Comparison of ENCODE assay signal across 1 cellular context in genomic region chr17:81552244-81553017, GRCh38.
TF ChIP-seq lines count a peak whose summit lies in the region.

FAAP100 (minus strand) TSS chr17:81552353; CDS start chr17:81552330, 23 bp downstream.

TF ChIP-seq in HepG2, 621 proteins besides CTCF, POLR2A, EP300 and RAD21 (continued from another document and continues in another):
- TF ChIP-seq KMT2B (CRISPR knock-in tag; IDR thresholded peaks at IDR 0.05) = peak; percentile 16; the same call in 1 of the 2 replicates
- no peak; the same call in 1 of the 2 replicates for TF ChIP-seq SOX5 (CRISPR knock-in tag; IDR thresholded peaks at IDR 0.05; ENCODE audit: borderline replicate concordance)
- no peak for TF ChIP-seq ADNP (CRISPR knock-in tag; IDR thresholded peaks at IDR 0.05)
- TF ChIP-seq ZNF280D (CRISPR knock-in tag; IDR thresholded peaks at IDR 0.05) = no peak
- 0 out of 2 replicates have a peak, but pooled peaks have one; percentile 25 for TF ChIP-seq USF2 (IDR thresholded peaks at IDR 0.05; ENCODE audit: low read depth, low read length)
- TF ChIP-seq USF2 (CRISPR knock-in tag; IDR thresholded peaks at IDR 0.05; ENCODE audit: borderline replicate concordance) = peak; percentile 75
- TF ChIP-seq GATAD1 (CRISPR knock-in tag; IDR thresholded peaks at IDR 0.05) = peak; percentile 91
- peak; percentile 59; the same call in 1 of the 2 replicates for TF ChIP-seq KDM4B (CRISPR knock-in tag; IDR thresholded peaks at IDR 0.05)
- TF ChIP-seq ZSCAN29 (CRISPR knock-in tag; conservative IDR thresholded peaks at IDR 0.05) = no peak; the same call in 1 of the 2 replicates
- TF ChIP-seq MEIS1 (CRISPR knock-in tag; IDR thresholded peaks at IDR 0.05; ENCODE audit: borderline replicate concordance) = peak; percentile 85
- no peak for TF ChIP-seq ZNF615 (CRISPR knock-in tag; IDR thresholded peaks at IDR 0.05; ENCODE audit: borderline replicate concordance)
- TF ChIP-seq ZGPAT (CRISPR knock-in tag; IDR thresholded peaks at IDR 0.05) = peak; percentile 80
- no peak for TF ChIP-seq ARNTL (CRISPR knock-in tag; IDR thresholded peaks at IDR 0.05)
- TF ChIP-seq SPEN (CRISPR knock-in tag; IDR thresholded peaks at IDR 0.05; ENCODE audit: low read depth) = peak; percentile 97
- TF ChIP-seq JUNB (CRISPR knock-in tag; IDR thresholded peaks at IDR 0.05; ENCODE audit: borderline replicate concordance) = no peak
- 0 out of 2 replicates have a peak, but pooled peaks have one; percentile 20 for TF ChIP-seq NFYB (CRISPR knock-in tag; IDR thresholded peaks at IDR 0.05)
- no peak for TF ChIP-seq HNRNPL (IDR thresholded peaks at IDR 0.05; ENCODE audit: low read depth, low read length)
- TF ChIP-seq JDP2 (CRISPR knock-in tag; IDR thresholded peaks at IDR 0.05; ENCODE audit: borderline replicate concordance) = no peak
- TF ChIP-seq ZNF44 (CRISPR knock-in tag; IDR thresholded peaks at IDR 0.05) = no peak; the same call in 1 of the 2 replicates
- TF ChIP-seq NCOA2 (CRISPR knock-in tag; IDR thresholded peaks at IDR 0.05) = no peak
- TF ChIP-seq ELK4 (CRISPR knock-in tag; IDR thresholded peaks at IDR 0.05; ENCODE audit: borderline replicate concordance) = no peak
- TF ChIP-seq MXD1 (CRISPR knock-in tag; IDR thresholded peaks at IDR 0.05) = peak; percentile 87
- TF ChIP-seq SIN3A (IDR thresholded peaks at IDR 0.05; ENCODE audit: borderline replicate concordance, low read depth, low read length) = peak; percentile 77
- TF ChIP-seq SSRP1 (CRISPR knock-in tag; IDR thresholded peaks at IDR 0.05) = no peak
- no peak for TF ChIP-seq ATF7 (IDR thresholded peaks at IDR 0.05)
- TF ChIP-seq ATF7 (CRISPR knock-in tag; IDR thresholded peaks at IDR 0.05) = no peak
- peak; percentile 95 for TF ChIP-seq ZNF605 (CRISPR knock-in tag; IDR thresholded peaks at IDR 0.05)
- 0 out of 2 replicates have a peak, but pooled peaks have one; percentile 17 for TF ChIP-seq ZNF572 (CRISPR knock-in tag; IDR thresholded peaks at IDR 0.05)
- no peak for TF ChIP-seq TCF7L2 (IDR thresholded peaks at IDR 0.05; ENCODE audit: low read depth, low read length)
- no peak for TF ChIP-seq SRSF4 (IDR thresholded peaks at IDR 0.05; ENCODE audit: low read depth, low read length, poor library complexity, severe bottlenecking)
- peak; percentile 17; the same call in 1 of the 2 replicates for TF ChIP-seq ERF (CRISPR knock-in tag; IDR thresholded peaks at IDR 0.05)
- no peak for TF ChIP-seq NR1H2 (CRISPR knock-in tag; IDR thresholded peaks at IDR 0.05; ENCODE audit: borderline replicate concordance, low read depth)
- no peak for TF ChIP-seq ZSCAN30 (CRISPR knock-in tag; IDR thresholded peaks at IDR 0.05)
- no peak for TF ChIP-seq SOX6 (IDR thresholded peaks at IDR 0.05)
- TF ChIP-seq SOX6 (CRISPR knock-in tag; IDR thresholded peaks at IDR 0.05) = peak; percentile 63
- TF ChIP-seq SMC3 (IDR thresholded peaks at IDR 0.05; ENCODE audit: low read length) = no peak
- peak; percentile 77; the same call in 1 of the 2 replicates for TF ChIP-seq ZBTB42 (CRISPR knock-in tag; IDR thresholded peaks at IDR 0.05)
- no peak for TF ChIP-seq ZKSCAN5 (CRISPR knock-in tag; IDR thresholded peaks at IDR 0.05)
- TF ChIP-seq ZNF329 (CRISPR knock-in tag; IDR thresholded peaks at IDR 0.05; ENCODE audit: low read depth) = peak; percentile 82; the same call in 1 of the 2 replicates
- peak; percentile 35; the same call in 1 of the 2 replicates for TF ChIP-seq THAP7 (CRISPR knock-in tag; IDR thresholded peaks at IDR 0.05)
- no peak for TF ChIP-seq CBX2 (IDR thresholded peaks at IDR 0.05; ENCODE audit: low read depth, low read length)
- TF ChIP-seq CBX2 (CRISPR knock-in tag; IDR thresholded peaks at IDR 0.05; ENCODE audit: low read depth) = no peak
- TF ChIP-seq SMYD3 (CRISPR knock-in tag; IDR thresholded peaks at IDR 0.05) = peak; percentile 83; the same call in 1 of the 2 replicates
- TF ChIP-seq ZNF264 (CRISPR knock-in tag; IDR thresholded peaks at IDR 0.05) = no peak
- TF ChIP-seq SCMH1 (CRISPR knock-in tag; IDR thresholded peaks at IDR 0.05; ENCODE audit: borderline replicate concordance) = no peak
- TF ChIP-seq KDM2A (CRISPR knock-in tag; IDR thresholded peaks at IDR 0.05; ENCODE audit: borderline replicate concordance, low read depth) = peak; percentile 87
- TF ChIP-seq U2AF2 (IDR thresholded peaks at IDR 0.05; ENCODE audit: low read depth, low read length) = no peak
- no peak; the same call in 1 of the 2 replicates for TF ChIP-seq ZBTB10 (CRISPR knock-in tag; IDR thresholded peaks at IDR 0.05; ENCODE audit: borderline replicate concordance)
- TF ChIP-seq HOXA9 (CRISPR knock-in tag; IDR thresholded peaks at IDR 0.05; ENCODE audit: borderline replicate concordance) = no peak
- TF ChIP-seq NPAS2 (CRISPR knock-in tag; IDR thresholded peaks at IDR 0.05; ENCODE audit: borderline replicate concordance) = no peak
- no peak for TF ChIP-seq ZNF3 (CRISPR knock-in tag; IDR thresholded peaks at IDR 0.05)
- TF ChIP-seq FIP1L1 (IDR thresholded peaks at IDR 0.05; ENCODE audit: borderline replicate concordance, insufficient read depth, low read depth, low read length) = no peak
- TF ChIP-seq MAF1 (CRISPR knock-in tag; IDR thresholded peaks at IDR 0.05; ENCODE audit: borderline replicate concordance) = peak; percentile 5; the same call in 1 of the 2 replicates
- no peak for TF ChIP-seq ATF3 (CRISPR knock-in tag; IDR thresholded peaks at IDR 0.05)
